4 cellular contexts compared by ENCODE assay signal in genomic region chr14:105203701-105204100, GRCh38.
"Had no signal": no experiment of that assay in that cellular context is flagged by ENCODE, and none has a peak within 500 bp of the region (broad histone marks: within the 10 kb centered on the region; RNA-seq: fewer than 3 reads in every experiment).

No MANE protein-coding gene starts in this region.

- DNase-seq: NCI-H1048, NCI-H2107, NCI-H510A, NCI-H524 treated with DMSO at 0.1 percent for 48 hours had no signal
